8 cellular contexts compared by ENCODE assay signal in the genomic region with DNA sequence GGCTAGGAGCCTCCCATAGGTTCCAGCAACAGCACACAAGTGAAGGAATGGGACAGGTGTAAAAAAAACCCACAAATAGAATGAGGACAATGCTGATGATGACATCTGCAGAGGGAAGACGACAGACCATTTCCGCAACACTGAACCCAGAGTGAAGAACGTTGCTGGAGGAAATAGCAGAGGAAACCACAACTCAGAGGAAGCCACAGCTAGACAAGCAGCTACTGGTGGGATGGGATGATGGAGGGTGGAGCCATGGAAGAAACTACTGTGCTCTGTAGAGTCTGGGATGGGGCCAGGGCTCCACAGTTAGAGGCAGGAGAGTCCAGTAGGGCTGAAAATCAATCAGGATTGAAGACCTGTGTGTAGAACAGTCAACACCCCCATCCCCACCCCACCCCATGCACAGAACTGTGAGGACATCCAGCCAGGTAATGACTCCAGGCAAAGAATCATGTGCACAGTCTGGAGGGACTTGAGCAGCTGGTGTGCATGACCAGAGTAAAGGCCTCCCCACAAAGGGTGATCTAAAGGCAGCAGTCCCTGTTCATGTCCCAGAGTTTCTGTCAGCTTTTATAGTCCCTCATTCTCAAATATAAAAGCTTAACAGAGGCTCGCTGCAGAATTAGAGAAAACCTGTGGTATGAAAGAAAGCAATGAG.
DNase-seq lines count a peak whose midpoint lies in the region; ATAC-seq and TF ChIP-seq lines count a peak whose summit lies in the region.

No MANE protein-coding gene starts in this region.

- H3K4me3 ChIP-seq in SK-N-MC = no peak overlapping the region

- peak overlapping the region; percentile 45 for H3K4me3 Mint-ChIP-seq in activated naive CD4-positive, alpha-beta T cell treated with anti-CD3 and anti-CD28 coated beads, Interleukin-2, amount 50 U/mL, for 24 hours

- in situ Hi-C loops in GM13977 (cut with MboI; ENCODE audit: low pct_unique_long_range_greater_than_20kb, low sequenced_read_pairs, unreplicated experiment) = no loop called here

- DNase-seq in SK-N-MC (ENCODE audit: low read depth, low spot score) (peak; percentile 81), NCI-H1048 (lab: John Stamatoyannopoulos, UW) (no peak), GM13977 (ENCODE audit: low spot score) (no peak), GOT3 (lab: John Stamatoyannopoulos, UW) (no peak), inferior parietal cortex (ENCODE audit: extremely low spot score) (no peak)
- peak; percentile 31 to 33 for DNase-seq in stimulated activated CD4-positive, alpha-beta T cell treated with anti-CD3 and anti-CD28 coated beads, Interleukin-2, amount 100 ng/mL, for 24 hours

- H3K36me3 ChIP-seq in SK-N-MC (ENCODE audit: insufficient read depth, low read length) = no peaks in the 10 kb centered on the region

- H3K27ac ChIP-seq in SK-N-MC = no peak overlapping the region

- no peak overlapping the region for H3K9ac ChIP-seq in SK-N-MC (ENCODE audit: insufficient read length)

- H3K27ac Mint-ChIP-seq in activated naive CD4-positive, alpha-beta T cell treated with anti-CD3 and anti-CD28 coated beads, Interleukin-2, amount 50 U/mL, for 24 hours = peak overlapping the region; percentile 86

- no peaks in the 10 kb centered on the region for H3K9me3 Mint-ChIP-seq in activated naive CD4-positive, alpha-beta T cell treated with anti-CD3 and anti-CD28 coated beads, Interleukin-2, amount 50 U/mL, for 24 hours

- TF ChIP-seq CTCF in GM13977 (IDR thresholded peaks at IDR 0.05; ENCODE audit: extremely low read depth, insufficient read depth, missing control alignments) = no peak

- H3K9me3 ChIP-seq in SK-N-MC (ENCODE audit: low read depth, low read length) = no peaks in the 10 kb centered on the region

- H3K27me3 Mint-ChIP-seq in activated naive CD4-positive, alpha-beta T cell treated with anti-CD3 and anti-CD28 coated beads, Interleukin-2, amount 50 U/mL, for 24 hours = no peaks in the 10 kb centered on the region

- peak; percentile 66 for ATAC-seq in GM19452 (IDR thresholded peaks at IDR 0.05; ENCODE audit: unreplicated experiment)

- H3K36me3 Mint-ChIP-seq in activated naive CD4-positive, alpha-beta T cell treated with anti-CD3 and anti-CD28 coated beads, Interleukin-2, amount 50 U/mL, for 24 hours = no peaks in the 10 kb centered on the region

- H3K4me1 Mint-ChIP-seq in activated naive CD4-positive, alpha-beta T cell treated with anti-CD3 and anti-CD28 coated beads, Interleukin-2, amount 50 U/mL, for 24 hours = peaks cover 31% of the 10 kb centered on the region

Comparison
In these comparisons a context has a peak if more than half of its experiments do, and no peak if none do; other contexts are left out.
1. DNase-seq: peak in SK-N-MC (single experiment) and stimulated activated CD4-positive, alpha-beta T cell treated with anti-CD3 and anti-CD28 coated beads, Interleukin-2, amount 100 ng/mL, for 24 hours (2 of 2); none in NCI-H1048 (single experiment), GM13977 (single experiment), GOT3 (single experiment) and inferior parietal cortex (single experiment).